In genomic region chr22:19730662-19731360, GRCh38 we compare ENCODE assay signal across 8 cellular contexts. TPM values are rescaled to one million over a fixed set of nuclear protein-coding genes. Genes with fewer than 3 reads are reported as not detected.
DNase-seq lines count a peak whose midpoint lies in the region; ATAC-seq and TF ChIP-seq lines count a peak whose summit lies in the region.

No MANE protein-coding gene starts in this region.

- CTCF ChIA-PET in activated naive CD4-positive, alpha-beta T cell treated with anti-CD3 and anti-CD28 coated beads for 36 hours (lab: Charles Lee): interaction anchor here (0.6 to 4.1 kb wide), 55 partner anchors 11 to 284 kb away, joined by 3 to 81 read pairs (median 4); partner anchors contain the start of genes COMT, GNB1L, RTL10 and TBX1

- H3K27ac Mint-ChIP-seq in activated naive CD4-positive, alpha-beta T cell treated with anti-CD3 and anti-CD28 coated beads for 36 hours: no peak overlapping the region

- H2AFZ ChIP-seq in osteoblast (ENCODE audit: low read length): peak overlapping the region; percentile 91

- TF ChIP-seq CTCF in LNCAP (IDR thresholded peaks at IDR 0.05) (peak; percentile 94), osteoblast (IDR thresholded peaks at IDR 0.05; ENCODE audit: extremely low read depth, low read depth, low read length) (peak; percentile 82)

- H3K4me3 ChIP-seq in SK-N-MC: peak overlapping the region; percentile 77
- H3K4me3 ChIP-seq in osteoblast (ENCODE audit: insufficient read depth, low read length): peak overlapping the region; percentile 73

- H3K36me3 ChIP-seq in SK-N-MC (ENCODE audit: insufficient read depth, low read length) (no peaks in the 10 kb centered on the region), osteoblast (ENCODE audit: insufficient read depth, low read length) (no peaks in the 10 kb centered on the region)

- intact Hi-C loops in activated naive CD4-positive, alpha-beta T cell treated with anti-CD3 and anti-CD28 coated beads for 36 hours (cut with micrococcal nuclease): loop anchor here (1.0 to 5.0 kb wide), 4 partner anchors 36 to 216 kb away; no protein-coding TSS in a partner anchor

- H3K9me3 ChIP-seq in SK-N-MC (ENCODE audit: low read depth, low read length) (no peaks in the 10 kb centered on the region), osteoblast (ENCODE audit: low read depth, low read length) (no peaks in the 10 kb centered on the region)

- H3K9me3 Mint-ChIP-seq in activated naive CD4-positive, alpha-beta T cell treated with anti-CD3 and anti-CD28 coated beads for 36 hours: no peaks in the 10 kb centered on the region

- peak overlapping the region; percentile 74 for H3K4me3 Mint-ChIP-seq in activated naive CD4-positive, alpha-beta T cell treated with anti-CD3 and anti-CD28 coated beads for 36 hours

- H3K27me3 Mint-ChIP-seq in activated naive CD4-positive, alpha-beta T cell treated with anti-CD3 and anti-CD28 coated beads for 36 hours (ENCODE audit: low read depth): no peaks in the 10 kb centered on the region

- H3K4me1 ChIP-seq in osteoblast (ENCODE audit: insufficient read depth, low read length): no peaks in the 10 kb centered on the region

- ATAC-seq in GM21723 (IDR thresholded peaks at IDR 0.05; ENCODE audit: unreplicated experiment): no peak

- no peaks in the 10 kb centered on the region for H3K36me3 Mint-ChIP-seq in activated naive CD4-positive, alpha-beta T cell treated with anti-CD3 and anti-CD28 coated beads for 36 hours (ENCODE audit: low read depth)

- H3K9ac ChIP-seq in SK-N-MC (ENCODE audit: insufficient read length): no peak overlapping the region

- H3K27ac ChIP-seq in SK-N-MC (no peak overlapping the region), osteoblast (ENCODE audit: low read depth, low read length) (no peak overlapping the region)

- no peaks in the 10 kb centered on the region for H3K27me3 ChIP-seq in osteoblast (ENCODE audit: insufficient read depth, low read length)

- no peaks in the 10 kb centered on the region for H3K4me1 Mint-ChIP-seq in activated naive CD4-positive, alpha-beta T cell treated with anti-CD3 and anti-CD28 coated beads for 36 hours (ENCODE audit: low read depth)

- H3K79me2 ChIP-seq in osteoblast (ENCODE audit: insufficient read depth, low read length): no peaks in the 10 kb centered on the region

- no peaks in the 10 kb centered on the region for H4K20me1 ChIP-seq in osteoblast (ENCODE audit: insufficient read depth, low read length)

- peak overlapping the region; percentile 84 for H3K4me2 ChIP-seq in osteoblast (ENCODE audit: insufficient read depth, low read length)

- peak; percentile 52 for DNase-seq in GM04504 (ENCODE audit: low read depth)
- DNase-seq in SK-N-MC (ENCODE audit: low read depth, low spot score): peak; percentile 16
- peak; percentile 87 for DNase-seq in activated naive CD4-positive, alpha-beta T cell treated with anti-CD3 and anti-CD28 coated beads for 36 hours
- peak; percentile 5 for DNase-seq in glomerular endothelial cell (ENCODE audit: extremely low read depth, low read depth, low spot score)
- peak; percentile 100 for DNase-seq in osteoblast (ENCODE audit: insufficient read length, low spot score, missing footprints)
- peak; percentile 91 for DNase-seq in superior temporal gyrus (ENCODE audit: extremely low spot score)

RNA-seq across cellular contexts. Expression of gene GP1BB, which starts 7.5 kb away (rescaled TPM):
- total RNA-seq in activated naive CD4-positive, alpha-beta T cell treated with anti-CD3 and anti-CD28 coated beads for 36 hours: not detected
- total RNA-seq in glomerular endothelial cell (0.78 and 8.8 TPM in 2 replicates), osteoblast (0.88 and 1.8 TPM in 2 replicates)

RNA-seq across cellular contexts. Expression of gene SEPTIN5, which starts 16.5 kb away (rescaled TPM):
- total RNA-seq in activated naive CD4-positive, alpha-beta T cell treated with anti-CD3 and anti-CD28 coated beads for 36 hours: under 1 TPM; 0.47 to 0.81 TPM
- total RNA-seq in glomerular endothelial cell (7.7 and 18.9 TPM in 2 replicates), osteoblast (11.2 and 14.5 TPM in 2 replicates)

RNA-seq across cellular contexts. Expression of gene TBX1, which starts 29.8 kb away (rescaled TPM):
- not detected for total RNA-seq in activated naive CD4-positive, alpha-beta T cell treated with anti-CD3 and anti-CD28 coated beads for 36 hours
- total RNA-seq in glomerular endothelial cell (0.63 and 3.6 TPM in 2 replicates), osteoblast (under 0.01 TPM in 1 of 2 replicates, not detected in the other)

Comparison
In these comparisons a context has a peak if more than half of its experiments do, and no peak if none do; other contexts are left out.
1. DNase-seq: peak in every context shown above with its lines; median percentile 100 in osteoblast; 91 in superior temporal gyrus; 87 in activated naive CD4-positive, alpha-beta T cell treated with anti-CD3 and anti-CD28 coated beads for 36 hours; 52 in GM04504; 16 in SK-N-MC; 5 in glomerular endothelial cell.